ENCODE assay signal across 10 cellular contexts in the genomic region with DNA sequence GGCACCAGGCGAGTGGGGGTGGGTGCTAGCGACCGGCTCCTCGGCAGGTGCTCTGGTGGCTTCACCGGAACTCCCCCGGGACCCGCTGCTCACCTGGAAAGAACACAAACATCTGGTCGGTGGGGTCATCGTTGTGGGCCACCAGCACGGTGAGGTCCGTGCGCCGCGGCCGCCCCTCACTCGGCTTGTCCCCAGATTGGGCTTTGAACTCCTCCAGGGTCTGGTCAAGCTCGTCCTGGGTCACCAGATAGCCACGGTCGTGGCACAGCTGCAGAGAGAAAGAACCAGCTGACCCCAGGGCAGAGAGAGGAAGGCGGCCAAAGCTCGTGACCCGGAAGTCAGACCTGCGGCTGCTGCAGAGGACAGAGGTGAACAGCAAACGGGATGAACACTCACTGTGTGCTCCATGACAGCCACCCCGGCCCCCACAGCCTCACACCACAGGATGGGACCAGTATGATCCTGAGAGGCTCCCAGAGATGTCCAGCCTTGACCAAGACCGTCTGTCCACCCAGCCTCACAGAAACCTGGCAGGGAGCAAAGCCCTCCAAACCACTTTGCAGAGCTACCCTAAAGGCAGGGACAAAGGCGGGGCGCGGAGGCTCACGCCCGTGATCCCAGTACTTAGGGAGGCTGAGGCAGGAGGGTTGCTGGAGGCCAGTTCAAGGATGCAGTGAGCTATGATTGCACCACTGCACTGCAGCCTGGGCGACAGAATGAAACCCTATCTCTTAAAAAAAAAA. TPM values are rescaled to one million over a fixed set of nuclear protein-coding genes. Genes with fewer than 3 reads are reported as not detected.
DNase-seq lines count a peak whose midpoint lies in the region; ATAC-seq and TF ChIP-seq lines count a peak whose summit lies in the region.
"Had no signal": no experiment of that assay in that cellular context is flagged by ENCODE, and none has a peak within 500 bp of the region (broad histone marks: within the 10 kb centered on the region; RNA-seq: fewer than 3 reads in every experiment).

No MANE protein-coding gene starts in this region.

- peak overlapping the region; percentile 75 for H3K27ac Mint-ChIP-seq in T-helper 2 cell treated with Interferon-gamma antibody and Interleukin-4, amounts not matched to agents 5 μg/mL and 100 μg/mL, for 36 hours
- H3K27ac Mint-ChIP-seq in activated naive CD8-positive, alpha-beta T cell treated with anti-CD3 and anti-CD28 coated beads, Interleukin-2, amount 50 U/mL, for 24 hours, result peak overlapping the region; percentile 95

- no peak for DNase-seq in T-helper 2 cell treated with Interferon-gamma antibody and Interleukin-4, amounts not matched to agents 5 μg/mL and 100 μg/mL, for 36 hours (ENCODE audit: low spot score)
- no peak for DNase-seq in T-helper 2 cell
- DNase-seq in activated naive CD8-positive, alpha-beta T cell treated with anti-CD3 and anti-CD28 coated beads, Interleukin-2, amount 50 U/mL, for 24 hours, result no peak
- DNase-seq in kidney epithelial cell (ENCODE audit: low read depth), result no peak
- DNase-seq in suprapubic skin (ENCODE audit: low spot score in 2 of 2), result no peak
- DNase-seq in HPDE6-E6E7 (ENCODE audit: extremely low spot score), result no peak
- DNase-seq in iPS-NIHi7 (ENCODE audit: extremely low spot score), result no peak
- DNase-seq: COR-L47 had no signal

- H3K27me3 Mint-ChIP-seq in T-helper 2 cell treated with Interferon-gamma antibody and Interleukin-4, amounts not matched to agents 5 μg/mL and 100 μg/mL, for 36 hours (ENCODE audit: low read depth), result no peaks in the 10 kb centered on the region
- H3K27me3 Mint-ChIP-seq in activated naive CD8-positive, alpha-beta T cell treated with anti-CD3 and anti-CD28 coated beads, Interleukin-2, amount 50 U/mL, for 24 hours, result no peaks in the 10 kb centered on the region

- no peak overlapping the region for H3K27ac ChIP-seq in suprapubic skin

- H3K27me3 ChIP-seq in kidney epithelial cell (ENCODE audit: control insufficient read depth, insufficient read depth, low read length), result no peaks in the 10 kb centered on the region
- H3K27me3 ChIP-seq in suprapubic skin, result no peaks in the 10 kb centered on the region
- H3K27me3 ChIP-seq: body of pancreas had no signal

- H3K4me3 Mint-ChIP-seq in T-helper 2 cell treated with Interferon-gamma antibody and Interleukin-4, amounts not matched to agents 5 μg/mL and 100 μg/mL, for 36 hours, result peak overlapping the region; percentile 92
- H3K4me3 Mint-ChIP-seq in activated naive CD8-positive, alpha-beta T cell treated with anti-CD3 and anti-CD28 coated beads, Interleukin-2, amount 50 U/mL, for 24 hours, result peak overlapping the region; percentile 89

- no peaks in the 10 kb centered on the region for H3K9me3 ChIP-seq in suprapubic skin
- H3K9me3 ChIP-seq: body of pancreas had no signal

- no peak for ATAC-seq in activated naive CD8-positive, alpha-beta T cell treated with anti-CD3 and anti-CD28 coated beads, Interleukin-2, amount 50 U/mL, for 24 hours
- ATAC-seq in HG03025 (IDR thresholded peaks at IDR 0.05; ENCODE audit: low FRiP score, unreplicated experiment), result no peak

- TF ChIP-seq EP300 in suprapubic skin (IDR thresholded peaks at IDR 0.05), result no peak

- peaks cover 18% of the 10 kb centered on the region for H3K36me3 Mint-ChIP-seq in T-helper 2 cell treated with Interferon-gamma antibody and Interleukin-4, amounts not matched to agents 5 μg/mL and 100 μg/mL, for 36 hours (ENCODE audit: low read depth)
- H3K36me3 Mint-ChIP-seq in activated naive CD8-positive, alpha-beta T cell treated with anti-CD3 and anti-CD28 coated beads, Interleukin-2, amount 50 U/mL, for 24 hours (ENCODE audit: low read depth), result peaks cover 6% of the 10 kb centered on the region

- TF ChIP-seq POLR2A in suprapubic skin (IDR thresholded peaks at IDR 0.05), result no peak

- whole genome bisulfite sequencing in suprapubic skin, result 54% methylated on average over 25 of the region's 32 CpGs

- no peak for TF ChIP-seq CTCF in kidney epithelial cell (IDR thresholded peaks at IDR 0.05; ENCODE audit: insufficient read depth, low read length, poor library complexity, severe bottlenecking)
- no peak for TF ChIP-seq CTCF in suprapubic skin (IDR thresholded peaks at IDR 0.05)

- peaks cover 49% of the 10 kb centered on the region for H3K4me1 ChIP-seq in suprapubic skin

- H3K4me1 Mint-ChIP-seq in T-helper 2 cell treated with Interferon-gamma antibody and Interleukin-4, amounts not matched to agents 5 μg/mL and 100 μg/mL, for 36 hours (ENCODE audit: low read depth), result peaks cover 25% of the 10 kb centered on the region
- H3K4me1 Mint-ChIP-seq in activated naive CD8-positive, alpha-beta T cell treated with anti-CD3 and anti-CD28 coated beads, Interleukin-2, amount 50 U/mL, for 24 hours, result peaks cover 56% of the 10 kb centered on the region

- H3K36me3 ChIP-seq in kidney epithelial cell (ENCODE audit: control insufficient read depth, insufficient read depth, low read length) (peaks cover 2% of the 10 kb centered on the region), suprapubic skin (peaks cover 36% of the 10 kb centered on the region)

- H3K4me3 ChIP-seq in kidney epithelial cell (ENCODE audit: low read depth, low read length) (peak overlapping the region; percentile 95), suprapubic skin (peak overlapping the region; percentile 96)

- no peaks in the 10 kb centered on the region for H3K9me3 Mint-ChIP-seq in T-helper 2 cell treated with Interferon-gamma antibody and Interleukin-4, amounts not matched to agents 5 μg/mL and 100 μg/mL, for 36 hours
- H3K9me3 Mint-ChIP-seq in activated naive CD8-positive, alpha-beta T cell treated with anti-CD3 and anti-CD28 coated beads, Interleukin-2, amount 50 U/mL, for 24 hours, result no peaks in the 10 kb centered on the region

RNA-seq across cellular contexts. Expression of gene POLR2E, which starts 1.2 kb away (rescaled TPM):
- 204 and 267 TPM in 2 replicates for total RNA-seq in kidney epithelial cell
- 100 to 1,000 TPM in 3 of 4 donors, 10 to 100 TPM in 1; 84.1 to 142 (median 111) TPM for total RNA-seq in suprapubic skin

RNA-seq across cellular contexts. Expression of gene GPX4, which starts 9.8 kb away (rescaled TPM):
- total RNA-seq in kidney epithelial cell, result 538 and 611 TPM in 2 replicates
- total RNA-seq in suprapubic skin, result 100 to 1,000 TPM; 267 to 359 (median 344) TPM

RNA-seq across cellular contexts. Expression of gene ARHGAP45, which starts 27.0 kb away (rescaled TPM):
- total RNA-seq in kidney epithelial cell (1.4 and 4.2 TPM in 2 replicates), suprapubic skin (10 to 100 TPM; 11.5 to 13.4 (median 12.6) TPM)

RNA-seq across cellular contexts. Expression of gene ABCA7, which starts 54.1 kb away (rescaled TPM):
- 16.4 and 17.0 TPM in 2 replicates for total RNA-seq in kidney epithelial cell
- 10 to 100 TPM; 29.8 to 97.6 (median 47.5) TPM for total RNA-seq in suprapubic skin
